16 cellular contexts compared by ENCODE assay signal in the genomic region with DNA sequence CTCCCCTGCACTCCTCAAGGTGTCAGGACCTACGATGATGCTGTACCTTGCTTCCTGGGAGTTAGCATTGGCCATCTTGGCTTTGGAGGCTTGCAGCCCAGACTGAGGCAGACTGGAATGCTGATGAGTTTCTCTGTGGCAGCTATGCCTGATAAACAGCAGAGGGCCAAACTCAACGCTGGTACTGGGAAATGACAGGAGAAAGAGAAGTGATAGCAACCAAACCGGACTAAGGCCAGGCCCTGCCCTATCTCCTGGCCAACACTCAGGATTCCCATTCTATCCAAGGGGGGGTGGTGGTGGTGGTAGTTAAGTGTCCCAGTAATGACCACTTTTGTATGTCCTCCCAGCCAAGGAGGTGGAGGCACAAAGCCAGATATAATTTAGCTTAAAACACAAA.
DNase-seq lines count a peak whose midpoint lies in the region; ATAC-seq and TF ChIP-seq lines count a peak whose summit lies in the region.
"Had no signal": no experiment of that assay in that cellular context is flagged by ENCODE, and none has a peak within 500 bp of the region (broad histone marks: within the 10 kb centered on the region; RNA-seq: fewer than 3 reads in every experiment).

No MANE protein-coding gene starts in this region.

- H2BK5ac ChIP-seq in mesendoderm (ENCODE audit: low read length), result no peak overlapping the region

- intact Hi-C loops in naive thymus-derived CD4-positive, alpha-beta T cell (cut with micrococcal nuclease), result no loop called here
- intact Hi-C loops in stomach (cut with DNase I; ENCODE audit: low total_unique reads), result no loop called here

- no peaks in the 10 kb centered on the region for H3K79me2 ChIP-seq in mesendoderm (ENCODE audit: control insufficient read depth, insufficient read depth, low read length)

- H3K4ac ChIP-seq in mesendoderm (ENCODE audit: low read depth, low read length), result no peak overlapping the region

- no peak overlapping the region for H4K5ac ChIP-seq in mesendoderm (ENCODE audit: low read length)

- H2BK15ac ChIP-seq in mesendoderm (replicated peaks; ENCODE audit: low read depth), result no peak overlapping the region

- peak; percentile 59 for TF ChIP-seq CTCF in endodermal cell (conservative IDR thresholded peaks at IDR 0.05)
- no peak for TF ChIP-seq CTCF in stomach (IDR thresholded peaks at IDR 0.05)

- CTCF ChIA-PET in naive thymus-derived CD4-positive, alpha-beta T cell (lab: Charles Lee), result no interaction called here

- H3K4me1 Mint-ChIP-seq in endodermal cell, result no peaks in the 10 kb centered on the region
- peaks cover 0 to 5% (median 0%) of the 10 kb centered on the region in 7 donors for H3K4me1 Mint-ChIP-seq in naive thymus-derived CD4-positive, alpha-beta T cell

- no peak overlapping the region for H2AK5ac ChIP-seq in mesendoderm (ENCODE audit: low read length)

- no peak overlapping the region for H3K27ac Mint-ChIP-seq in endodermal cell
- no peak overlapping the region for H3K27ac Mint-ChIP-seq in naive thymus-derived CD4-positive, alpha-beta T cell
- H3K27ac Mint-ChIP-seq: activated CD4-positive, alpha-beta T cell treated with anti-CD3 and anti-CD28 coated beads, Interleukin-2, amount 10 ng/mL, durations not matched to agents 24 days and 14 days; activated T-helper 1 cell treated with anti-CD3 and anti-CD28 coated beads, Interleukin-12 subunit alpha, Interleukin-12 subunit beta, Interleukin-2, Interleukin-4 antibody, amounts not matched to agents 30 ng/mL and 10 ng/mL and 1 ng/mL, durations not matched to agents 14 hours and 24 hours and 36 hours; CD8-positive, alpha-beta T cell had no signal

- H3K36me3 ChIP-seq in endodermal cell (ENCODE audit: control insufficient read depth, insufficient read depth, low read length) (no peaks in the 10 kb centered on the region), mesendoderm (ENCODE audit: control insufficient read depth, insufficient read depth, low read length) (no peaks in the 10 kb centered on the region), HAP-1 (replicated peaks) (no peaks in the 10 kb centered on the region), stomach (no peaks in the 10 kb centered on the region)
- H3K36me3 ChIP-seq in naive thymus-derived CD4-positive, alpha-beta T cell (ENCODE audit: control insufficient read depth in 2 of 3, insufficient read depth in 3 of 3, low read length in 3 of 3), result no peaks in the 10 kb centered on the region
- H3K36me3 ChIP-seq: lower lobe of right lung, thoracic aorta had no signal

- H3K27me3 ChIP-seq in endodermal cell (ENCODE audit: control insufficient read depth, insufficient read depth, low read length, poor library complexity, severe bottlenecking) (no peaks in the 10 kb centered on the region), mesendoderm (ENCODE audit: insufficient read depth, low read length, poor library complexity) (no peaks in the 10 kb centered on the region), HAP-1 (ENCODE audit: low read depth) (no peaks in the 10 kb centered on the region), stomach (no peaks in the 10 kb centered on the region)
- H3K27me3 ChIP-seq in naive thymus-derived CD4-positive, alpha-beta T cell (ENCODE audit: control insufficient read depth in 2 of 2, insufficient read depth in 2 of 2, low read length in 2 of 2), result no peaks in the 10 kb centered on the region

- no peak overlapping the region for H3K23ac ChIP-seq in mesendoderm (ENCODE audit: low read length)

- WGBS in endodermal cell (ENCODE audit: insufficient coverage in 1 of 2, insufficient read length in 1 of 2), 2 experiments, result 83 to 100% methylated on average over 1 to 3 of the region's 3 CpGs
- WGBS in mesendoderm (ENCODE audit: extremely low coverage, insufficient coverage, low lambda C conversion rate), result no CpG with 5 or more reads among the region's 3 CpGs
- 50 to 86% (median 66%) methylated on average over 3 of the region's 3 CpGs for WGBS in stomach, 5 donors

- peak; percentile 24 for DNase-seq in EL
- peak; percentile 20 for DNase-seq in HuH-7 (ENCODE audit: low spot score)
- no peak for DNase-seq in endodermal cell
- DNase-seq in mesendoderm, result peak; percentile 71
- DNase-seq in NCI-H128 (lab: John Stamatoyannopoulos, UW; ENCODE audit: unreplicated experiment), result no peak
- DNase-seq in naive thymus-derived CD4-positive, alpha-beta T cell, result no peak
- no peak for DNase-seq in HAP-1 (ENCODE audit: low spot score in 2 of 2)
- no peak for DNase-seq in stomach
- DNase-seq: activated CD4-positive, alpha-beta T cell treated with anti-CD3 and anti-CD28 coated beads, Interleukin-2, amount 10 ng/mL, durations not matched to agents 24 days and 14 days; CD8-positive, alpha-beta T cell; Karpas-422; lower lobe of right lung; NCI-H2227 treated with DMSO at 0.1 percent for 48 hours; T-helper 1 cell had no signal

- H3K18ac ChIP-seq in mesendoderm (ENCODE audit: low read length), result no peak overlapping the region

- H2BK120ac ChIP-seq in mesendoderm (ENCODE audit: low read depth, low read length), result no peak overlapping the region

- H3K4me1 ChIP-seq in endodermal cell (ENCODE audit: control insufficient read depth, insufficient read depth, low read length), result no peaks in the 10 kb centered on the region
- H3K4me1 ChIP-seq in mesendoderm (ENCODE audit: control insufficient read depth, low read depth, low read length), result no peaks in the 10 kb centered on the region
- H3K4me1 ChIP-seq in naive thymus-derived CD4-positive, alpha-beta T cell (ENCODE audit: control insufficient read depth in 2 of 2, insufficient read depth in 2 of 2, low read length in 2 of 2), result no peaks in the 10 kb centered on the region
- no peaks in the 10 kb centered on the region for H3K4me1 ChIP-seq in HAP-1
- no peaks in the 10 kb centered on the region for H3K4me1 ChIP-seq in stomach
- H3K4me1 ChIP-seq: lower lobe of right lung had no signal

- H3K9me3 ChIP-seq in endodermal cell (ENCODE audit: control insufficient read depth, low read length) (peaks cover 4% of the 10 kb centered on the region), HAP-1 (no peaks in the 10 kb centered on the region; the same call in 1 of the 2 replicates), stomach (no peaks in the 10 kb centered on the region)
- no peaks in the 10 kb centered on the region for H3K9me3 ChIP-seq in naive thymus-derived CD4-positive, alpha-beta T cell (ENCODE audit: control insufficient read depth in 2 of 3, low read length in 3 of 3)
- H3K9me3 ChIP-seq: lower lobe of right lung, thoracic aorta had no signal

- H3K9me3 Mint-ChIP-seq in endodermal cell, result peaks cover 5% of the 10 kb centered on the region
- peaks cover 0 to under 1% (median 0%) of the 10 kb centered on the region in 11 donors for H3K9me3 Mint-ChIP-seq in naive thymus-derived CD4-positive, alpha-beta T cell
- H3K9me3 Mint-ChIP-seq: activated T-helper 1 cell treated with anti-CD3 and anti-CD28 coated beads, Interleukin-12 subunit alpha, Interleukin-12 subunit beta, Interleukin-2, Interleukin-4 antibody, amounts not matched to agents 30 ng/mL and 10 ng/mL and 1 ng/mL, durations not matched to agents 14 hours and 24 hours and 36 hours; CD8-positive, alpha-beta T cell had no signal

- no peak overlapping the region for H3K56ac ChIP-seq in mesendoderm (ENCODE audit: low read length)

- no peak overlapping the region for H3K9ac ChIP-seq in endodermal cell (ENCODE audit: extremely low read depth, low read length, poor library complexity, severe bottlenecking)
- H3K9ac ChIP-seq in mesendoderm (ENCODE audit: low read length), result no peak overlapping the region

- no peak overlapping the region for H4K8ac ChIP-seq in mesendoderm (ENCODE audit: low read depth, low read length)

- TF ChIP-seq EP300 in stomach (IDR thresholded peaks at IDR 0.05), result no peak

- no peak for TF ChIP-seq POLR2A in stomach (IDR thresholded peaks at IDR 0.05)

- H3K27ac ChIP-seq in endodermal cell (ENCODE audit: low read depth, low read length) (no peak overlapping the region), mesendoderm (ENCODE audit: low read depth, low read length) (no peak overlapping the region), stomach (no peak overlapping the region)
- no peak overlapping the region for H3K27ac ChIP-seq in naive thymus-derived CD4-positive, alpha-beta T cell (ENCODE audit: low read depth, low read length)
- H3K27ac ChIP-seq: lower lobe of right lung, thoracic aorta had no signal

- in situ Hi-C loops in HAP-1 (cut with MboI; ENCODE audit: low sequenced_read_pairs), result no loop called here

- no peaks in the 10 kb centered on the region for H3K27me3 Mint-ChIP-seq in endodermal cell (ENCODE audit: insufficient read depth)
- H3K27me3 Mint-ChIP-seq in naive thymus-derived CD4-positive, alpha-beta T cell, result peaks cover 0 to 4% (median 2%) of the 10 kb centered on the region in 5 donors
- H3K27me3 Mint-ChIP-seq: activated CD4-positive, alpha-beta T cell treated with anti-CD3 and anti-CD28 coated beads, Interleukin-2, amount 10 ng/mL, durations not matched to agents 24 days and 14 days had no signal

- H3K4me3 Mint-ChIP-seq in endodermal cell, result no peak overlapping the region
- H3K4me3 Mint-ChIP-seq in naive thymus-derived CD4-positive, alpha-beta T cell, result no peak overlapping the region
- H3K4me3 Mint-ChIP-seq: activated CD4-positive, alpha-beta T cell treated with anti-CD3 and anti-CD28 coated beads, Interleukin-2, amount 10 ng/mL, durations not matched to agents 24 days and 14 days; activated T-helper 1 cell treated with anti-CD3 and anti-CD28 coated beads, Interleukin-12 subunit alpha, Interleukin-12 subunit beta, Interleukin-2, Interleukin-4 antibody, amounts not matched to agents 30 ng/mL and 10 ng/mL and 1 ng/mL, durations not matched to agents 14 hours and 24 hours and 36 hours; CD8-positive, alpha-beta T cell had no signal

- no peak overlapping the region for H3K4me3 ChIP-seq in endodermal cell (ENCODE audit: low read length)
- no peak overlapping the region for H3K4me3 ChIP-seq in mesendoderm (ENCODE audit: low read length)
- H3K4me3 ChIP-seq in naive thymus-derived CD4-positive, alpha-beta T cell (ENCODE audit: low read length), result no peak overlapping the region
- no peak overlapping the region for H3K4me3 ChIP-seq in HAP-1
- H3K4me3 ChIP-seq in stomach, result no peak overlapping the region
- H3K4me3 ChIP-seq: lower lobe of right lung, thoracic aorta had no signal

- no peaks in the 10 kb centered on the region for H3K79me1 ChIP-seq in mesendoderm (ENCODE audit: low read length)

- no peak overlapping the region for H3K4me2 ChIP-seq in mesendoderm (ENCODE audit: low read length)

- H3K36me3 Mint-ChIP-seq in endodermal cell (ENCODE audit: low read depth), result no peaks in the 10 kb centered on the region
- no peaks in the 10 kb centered on the region for H3K36me3 Mint-ChIP-seq in naive thymus-derived CD4-positive, alpha-beta T cell
- H3K36me3 Mint-ChIP-seq: CD8-positive, alpha-beta T cell had no signal

- POLR2A ChIA-PET in naive thymus-derived CD4-positive, alpha-beta T cell (lab: Charles Lee), result no interaction called here

- no peak for ATAC-seq in naive thymus-derived CD4-positive, alpha-beta T cell
- ATAC-seq: CD8-positive, alpha-beta T cell; lower lobe of right lung had no signal

Comparison
In these comparisons a context has a peak if more than half of its experiments do, and no peak if none do; other contexts are left out.
1. DNase-seq: peak in EL (single experiment), HuH-7 (single experiment) and mesendoderm (single experiment); none in endodermal cell (single experiment), NCI-H128 (single experiment), naive thymus-derived CD4-positive, alpha-beta T cell (0 of 9), HAP-1 (0 of 2) and stomach (single experiment).